1 cellular context compared by ENCODE assay signal in genomic region chr7:127588697-127589482, GRCh38.
TF ChIP-seq lines count a peak whose summit lies in the region.

No MANE protein-coding gene starts in this region.

TF ChIP-seq in SK-N-SH, 30 proteins besides CTCF, POLR2A, EP300 and RAD21 (continued from another document):
- no peak for TF ChIP-seq USF1 (IDR thresholded peaks at IDR 0.05; ENCODE audit: borderline replicate concordance, low read depth)
- no peak for TF ChIP-seq IRF3 (IDR thresholded peaks at IDR 0.05; ENCODE audit: low read depth, low read length)
- no peak for TF ChIP-seq GABPA (IDR thresholded peaks at IDR 0.05; ENCODE audit: low read depth)
- TF ChIP-seq RXRA (IDR thresholded peaks at IDR 0.05; ENCODE audit: borderline replicate concordance, low read depth) = no peak
- TF ChIP-seq ZBTB33 (IDR thresholded peaks at IDR 0.05; ENCODE audit: borderline replicate concordance, low read depth) = no peak
TF ChIP-seq in SK-N-SH: peak in this region for 9.
